ENCODE assay signal across 10 cellular contexts in the genomic region with DNA sequence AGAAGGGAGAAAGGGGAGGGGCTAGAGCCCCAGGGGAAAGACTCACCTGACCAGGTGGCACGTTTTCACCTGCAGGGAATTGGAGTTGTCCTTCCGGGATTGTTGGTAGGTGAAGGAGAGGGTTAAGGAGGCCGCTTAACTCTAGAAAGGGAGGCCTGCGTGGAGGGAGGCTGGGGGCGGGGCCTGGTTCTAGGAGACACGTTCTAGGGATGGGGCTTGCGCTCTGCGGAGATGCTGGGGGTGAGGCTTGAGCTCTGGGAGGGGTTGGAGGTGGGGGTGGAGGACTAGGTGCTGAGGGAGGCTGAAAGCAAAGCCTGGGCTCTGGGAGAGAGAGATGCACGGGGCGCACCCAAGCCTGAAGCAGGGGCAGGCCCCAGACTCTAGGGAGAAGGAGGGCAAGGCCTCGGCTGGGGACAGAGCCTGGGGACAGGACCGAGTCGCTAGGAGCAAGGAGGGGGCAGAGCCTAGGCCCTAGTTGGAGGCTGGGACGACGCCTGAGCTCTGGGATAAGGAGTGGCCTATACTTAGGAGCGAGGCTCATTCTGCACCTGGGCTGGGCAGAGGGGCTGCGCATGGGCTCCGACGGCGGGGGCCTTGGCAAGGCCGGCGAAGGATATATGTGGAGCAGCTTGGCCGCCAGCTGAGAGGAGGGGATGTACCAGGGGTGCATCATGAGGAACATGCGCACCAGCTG. TPM values are rescaled to one million over a fixed set of nuclear protein-coding genes. Genes with fewer than 3 reads are reported as not detected.
DNase-seq lines count a peak whose midpoint lies in the region; ATAC-seq and TF ChIP-seq lines count a peak whose summit lies in the region.
"Had no signal": no experiment of that assay in that cellular context is flagged by ENCODE, and none has a peak within 500 bp of the region (broad histone marks: within the 10 kb centered on the region; RNA-seq: fewer than 3 reads in every experiment).

No MANE protein-coding gene starts in this region.

- peak overlapping the region; percentile 74 to 79 for H3K27ac Mint-ChIP-seq in T-cell

- CTCF ChIA-PET in T-cell (lab: Charles Lee): interaction anchor here (0.5 to 1.5 kb wide), 5 partner anchors 8 to 1842 kb away, joined by 3 to 6 read pairs (median 3); no protein-coding TSS in a partner anchor

- peak overlapping the region; percentile 71 to 80 (median 79) for H3K4me3 Mint-ChIP-seq in T-cell

- no peaks in the 10 kb centered on the region for H3K9me3 ChIP-seq in WERI-Rb-1 (ENCODE audit: severe bottlenecking)

- H3K4me3 ChIP-seq in skin epidermis (peak overlapping the region in 6 of 7 experiments; percentile 28 to 54 (median 39)), WERI-Rb-1 (ENCODE audit: low read depth, low read length) (no peak overlapping the region)

- intact Hi-C loops in head of caudate nucleus (cut with DNase I): no loop called here

- DNase-seq in NCI-H146 (lab: John Stamatoyannopoulos, UW) (peak; percentile 11), NCI-H146 treated with DMSO at 0.1 percent for 48 hours (lab: John Stamatoyannopoulos, UW; ENCODE audit: unreplicated experiment) (no peak), T-cell (no peak), head of caudate nucleus (peak in 37 of 42 donors; percentile 38 to 90 (median 69)), foreskin melanocyte (no peak), WERI-Rb-1 (no peak)
- DNase-seq in central memory CD4-positive, alpha-beta T cell: no peak
- DNase-seq: activated CD4-positive, CD25-positive, alpha-beta regulatory T cell treated with anti-CD3 and anti-CD28 coated beads, Interleukin-2, amount 50 U/mL, for 72 hours had no signal

- no peak for ATAC-seq in T-cell (replicated peaks in 1 of 4)

- peaks cover 46% of the 10 kb centered on the region in 3 donors for H3K4me1 Mint-ChIP-seq in T-cell

- H3K27ac ChIP-seq in skin epidermis (peak overlapping the region in 1 of 21 experiments; percentile 87), WERI-Rb-1 (no peak overlapping the region)
- H3K27ac ChIP-seq: parathyroid adenoma had no signal

- TF ChIP-seq CTCF in WERI-Rb-1 (IDR thresholded peaks at IDR 0.05; ENCODE audit: low read depth, low read length): no peak

- H3K27me3 ChIP-seq in WERI-Rb-1 (ENCODE audit: insufficient read depth, low read depth, severe bottlenecking): peaks cover 21% of the 10 kb centered on the region

- H3K36me3 ChIP-seq in WERI-Rb-1: no peaks in the 10 kb centered on the region

- H3K36me3 Mint-ChIP-seq in T-cell: peaks cover 18% of the 10 kb centered on the region

- H3K9me3 Mint-ChIP-seq in T-cell: no peaks in the 10 kb centered on the region

- POLR2A ChIA-PET in T-cell (lab: Charles Lee): interaction anchor here in 1 of 2 donors (0.6 kb wide), 1 partner anchor 19 kb away, joined by 3 read pairs; no protein-coding TSS in a partner anchor

- H3K27me3 Mint-ChIP-seq in T-cell: no peaks in the 10 kb centered on the region

RNA-seq across cellular contexts. Expression of a gene that starts 2.4 kb away (rescaled TPM):
- total RNA-seq in T-cell: 100 to 1,000 TPM; 574 to 767 (median 656) TPM

RNA-seq across cellular contexts. Expression of a gene that starts 18.2 kb away (rescaled TPM):
- total RNA-seq in T-cell: 10 to 100 TPM in 1 of 5 donors, 1 to 10 TPM in 4; 7.4 to 34.7 (median 8.5) TPM

RNA-seq across cellular contexts. Expression of a gene that starts 18.5 kb away (rescaled TPM):
- total RNA-seq in T-cell: under 1 TPM in 3 of 5 donors, not detected in 2; 0.43 to 0.70 (median 0.47) TPM

RNA-seq across cellular contexts. Expression of a gene that starts 36.8 kb away (rescaled TPM):
- 1,000 to 10,000 TPM in 2 of 5 donors, 100 to 1,000 TPM in 3; 670 to 1,510 (median 732) TPM for total RNA-seq in T-cell

Comparison
In these comparisons a context has a peak if more than half of its experiments do, and no peak if none do; other contexts are left out.
1. DNase-seq: peak in NCI-H146 (single experiment) and head of caudate nucleus (37 of 42); none in NCI-H146 treated with DMSO at 0.1 percent for 48 hours (single experiment), T-cell (0 of 34), foreskin melanocyte (single experiment), WERI-Rb-1 (single experiment) and central memory CD4-positive, alpha-beta T cell (single experiment).